In the genomic region with DNA sequence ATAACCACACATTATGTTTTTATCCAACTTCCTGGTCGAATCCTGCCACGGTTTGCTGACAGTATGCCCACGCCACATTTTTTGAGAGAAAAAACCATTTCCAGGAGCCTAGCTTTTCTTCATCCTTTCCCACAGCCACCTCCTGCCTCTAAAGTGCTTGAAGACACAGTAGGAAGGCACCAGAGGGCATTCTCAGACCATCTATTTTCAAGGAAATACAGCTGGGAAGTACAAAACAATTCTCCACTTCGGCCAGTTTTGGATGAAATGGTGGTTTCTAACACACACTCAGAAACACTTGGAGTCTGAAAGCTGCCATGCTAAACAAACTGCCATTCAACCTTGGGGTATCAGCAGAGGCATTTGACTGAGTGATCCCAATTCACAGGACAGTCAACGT, we compare ENCODE assay signal across 8 cellular contexts.
DNase-seq lines count a peak whose midpoint lies in the region; ATAC-seq and TF ChIP-seq lines count a peak whose summit lies in the region.

No MANE protein-coding gene starts in this region.

- H3K27ac Mint-ChIP-seq in WTC11, result no peak overlapping the region

- H3K36me3 Mint-ChIP-seq in WTC11, result no peaks in the 10 kb centered on the region

- peaks cover 3% of the 10 kb centered on the region; the same call in 1 of the 2 replicates for H3K4me1 Mint-ChIP-seq in WTC11

- ATAC-seq in Right ventricle myocardium inferior (no peak), WTC11 (peak; percentile 83), HG03469 (IDR thresholded peaks at IDR 0.05; ENCODE audit: unreplicated experiment) (no peak), HG02759 (IDR thresholded peaks at IDR 0.05; ENCODE audit: unreplicated experiment) (no peak)

- H3K9me3 ChIP-seq in cardiac muscle cell (ENCODE audit: low read depth), result no peaks in the 10 kb centered on the region

- H3K27me3 ChIP-seq in cardiac muscle cell, result no peaks in the 10 kb centered on the region

- peaks cover 44% of the 10 kb centered on the region for H3K4me1 ChIP-seq in cardiac muscle cell (ENCODE audit: low read depth)

- no peak overlapping the region for H3K4me3 Mint-ChIP-seq in WTC11

- peaks cover 7% of the 10 kb centered on the region; the same call in 1 of the 2 replicates for H3K9me3 Mint-ChIP-seq in WTC11

- no peak overlapping the region for H3K27ac ChIP-seq in cardiac muscle cell

- POLR2A ChIA-PET in WTC11 (lab: Charles Lee), result no interaction called here

- no peak overlapping the region for H3K4me3 ChIP-seq in cardiac muscle cell

- no peaks in the 10 kb centered on the region; the same call in 1 of the 2 replicates for H3K27me3 Mint-ChIP-seq in WTC11 (ENCODE audit: low read depth)

- CTCF ChIA-PET in WTC11 (lab: Charles Lee), result interaction anchor here (0.7 to 1.9 kb wide), 12 partner anchors 15 to 1109 kb away, joined by 3 to 5 read pairs (median 4); no protein-coding TSS in a partner anchor

- no peaks in the 10 kb centered on the region for H3K36me3 ChIP-seq in cardiac muscle cell

- intact Hi-C loops in Right ventricle myocardium inferior (cut with DNase I), result no loop called here

- peak; percentile 44 to 91 for DNase-seq in cardiac muscle cell (ENCODE audit: low read depth in 1 of 2, low spot score in 1 of 2)
- DNase-seq in Right ventricle myocardium inferior (ENCODE audit: missing footprints), result no peak
- no peak for DNase-seq in WTC11 (ENCODE audit: low spot score)
- DNase-seq in iPS-NIHi11 (ENCODE audit: low spot score), result peak; percentile 36
- DNase-seq in NCI-H510A treated with DMSO at 0.1 percent for 48 hours (lab: John Stamatoyannopoulos, UW), result no peak
- no peak for DNase-seq in stimulated activated CD4-positive, alpha-beta T cell treated with anti-CD3 and anti-CD28 coated beads, Interleukin-2, amount 100 ng/mL, for 48 hours

- peak; percentile 64 for TF ChIP-seq CTCF in cardiac muscle cell (IDR thresholded peaks at IDR 0.05; ENCODE audit: low read depth, low read length)
- no peak for TF ChIP-seq CTCF in WTC11 (IDR thresholded peaks at IDR 0.05)

TF ChIP-seq in WTC11, 78 proteins besides CTCF, POLR2A, EP300 and RAD21:
- no peak for TF ChIP-seq SMAD3 (CRISPR knock-in tag; IDR thresholded peaks at IDR 0.05; ENCODE audit: borderline replicate concordance)
- TF ChIP-seq, protein P1, sequence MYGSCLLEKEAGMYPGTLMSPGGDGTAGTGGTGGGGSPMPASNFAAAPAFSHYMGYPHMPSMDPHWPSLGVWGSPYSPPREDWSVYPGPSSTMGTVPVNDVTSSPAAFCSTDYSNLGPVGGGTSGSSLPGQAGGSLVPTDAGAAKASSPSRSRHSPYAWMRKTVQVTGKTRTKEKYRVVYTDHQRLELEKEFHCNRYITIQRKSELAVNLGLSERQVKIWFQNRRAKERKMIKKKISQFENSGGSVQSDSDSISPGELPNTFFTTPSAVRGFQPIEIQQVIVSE (CRISPR knock-in tag; IDR thresholded peaks at IDR 0.05; ENCODE audit: borderline replicate concordance), result no peak
- TF ChIP-seq, protein P2, sequence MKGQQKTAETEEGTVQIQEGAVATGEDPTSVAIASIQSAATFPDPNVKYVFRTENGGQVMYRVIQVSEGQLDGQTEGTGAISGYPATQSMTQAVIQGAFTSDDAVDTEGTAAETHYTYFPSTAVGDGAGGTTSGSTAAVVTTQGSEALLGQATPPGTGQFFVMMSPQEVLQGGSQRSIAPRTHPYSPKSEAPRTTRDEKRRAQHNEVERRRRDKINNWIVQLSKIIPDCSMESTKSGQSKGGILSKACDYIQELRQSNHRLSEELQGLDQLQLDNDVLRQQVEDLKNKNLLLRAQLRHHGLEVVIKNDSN (CRISPR knock-in tag; IDR thresholded peaks at IDR 0.05), result no peak
- no peak for TF ChIP-seq ETV6 (CRISPR knock-in tag; IDR thresholded peaks at IDR 0.05)
- TF ChIP-seq, protein P3, sequence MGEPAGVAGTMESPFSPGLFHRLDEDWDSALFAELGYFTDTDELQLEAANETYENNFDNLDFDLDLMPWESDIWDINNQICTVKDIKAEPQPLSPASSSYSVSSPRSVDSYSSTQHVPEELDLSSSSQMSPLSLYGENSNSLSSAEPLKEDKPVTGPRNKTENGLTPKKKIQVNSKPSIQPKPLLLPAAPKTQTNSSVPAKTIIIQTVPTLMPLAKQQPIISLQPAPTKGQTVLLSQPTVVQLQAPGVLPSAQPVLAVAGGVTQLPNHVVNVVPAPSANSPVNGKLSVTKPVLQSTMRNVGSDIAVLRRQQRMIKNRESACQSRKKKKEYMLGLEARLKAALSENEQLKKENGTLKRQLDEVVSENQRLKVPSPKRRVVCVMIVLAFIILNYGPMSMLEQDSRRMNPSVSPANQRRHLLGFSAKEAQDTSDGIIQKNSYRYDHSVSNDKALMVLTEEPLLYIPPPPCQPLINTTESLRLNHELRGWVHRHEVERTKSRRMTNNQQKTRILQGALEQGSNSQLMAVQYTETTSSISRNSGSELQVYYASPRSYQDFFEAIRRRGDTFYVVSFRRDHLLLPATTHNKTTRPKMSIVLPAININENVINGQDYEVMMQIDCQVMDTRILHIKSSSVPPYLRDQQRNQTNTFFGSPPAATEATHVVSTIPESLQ (CRISPR knock-in tag; IDR thresholded peaks at IDR 0.05), result no peak

Comparison
In these comparisons a context has a peak if more than half of its experiments do, and no peak if none do; other contexts are left out.
1. DNase-seq: peak in cardiac muscle cell (2 of 2) and iPS-NIHi11 (single experiment); none in Right ventricle myocardium inferior (single experiment), WTC11 (single experiment), NCI-H510A treated with DMSO at 0.1 percent for 48 hours (single experiment) and stimulated activated CD4-positive, alpha-beta T cell treated with anti-CD3 and anti-CD28 coated beads, Interleukin-2, amount 100 ng/mL, for 48 hours (0 of 2).